12 cellular contexts compared by ENCODE assay signal in genomic region chr5:54457094-54457531, GRCh38. TPM values are rescaled to one million over a fixed set of nuclear protein-coding genes. Genes with fewer than 3 reads are reported as not detected.
A peak's percentile ranks its signal among the peaks of the same experiment; 100 is the strongest.
DNase-seq lines count a peak whose midpoint lies in the region; FAIRE-seq and TF ChIP-seq lines count a peak whose summit lies in the region.
"Had no signal": no experiment of that assay in that cellular context is flagged by ENCODE, and none has a peak within 500 bp of the region (broad histone marks: within the 10 kb centered on the region; RNA-seq: fewer than 3 reads in every experiment).

No MANE protein-coding gene starts in this region.

- H3K4me1 ChIP-seq in vagina = peaks cover 15% of the 10 kb centered on the region

- H3K9me3 ChIP-seq in vagina = no peaks in the 10 kb centered on the region

- H3K4me3 ChIP-seq in bronchial epithelial cell (ENCODE audit: low read depth, low read length) = no peak overlapping the region
- H3K4me3 ChIP-seq in kidney epithelial cell (ENCODE audit: low read depth, low read length) = no peak overlapping the region
- no peak overlapping the region for H3K4me3 ChIP-seq in vagina
- H3K4me3 ChIP-seq: skin epidermis had no signal

- intact Hi-C loops in vagina (cut with DNase I) = no loop called here

- TF ChIP-seq CTCF in bronchial epithelial cell (IDR thresholded peaks at IDR 0.05; ENCODE audit: insufficient read depth, low read length, severe bottlenecking) (no peak), kidney epithelial cell (IDR thresholded peaks at IDR 0.05; ENCODE audit: insufficient read depth, low read length, poor library complexity, severe bottlenecking) (no peak), vagina (IDR thresholded peaks at IDR 0.05) (no peak)

- H3K27ac ChIP-seq in vagina = no peak overlapping the region

- no peak for TF ChIP-seq POLR2A in vagina (IDR thresholded peaks at IDR 0.05)

- DNase-seq in HuH-7 (ENCODE audit: low spot score) (peak; percentile 30), bronchial epithelial cell (ENCODE audit: low read depth) (peak; percentile 51), kidney epithelial cell (ENCODE audit: low read depth) (peak; percentile 23), stromal cell of bone marrow (ENCODE audit: low read depth) (peak; percentile 17), NCI-H146 treated with DMSO at 0.1 percent for 48 hours (lab: John Stamatoyannopoulos, UW; ENCODE audit: unreplicated experiment) (no peak), vagina (ENCODE audit: extremely low spot score in 2 of 2) (no peak), NCI-H2107 (lab: John Stamatoyannopoulos, UW) (no peak)
- no peak for DNase-seq in activated CD4-positive, CD25-positive, alpha-beta regulatory T cell treated with anti-CD3 and anti-CD28 coated beads, Interleukin-2, amount 50 U/mL, for 72 hours
- DNase-seq: activated CD4-positive, alpha-beta memory T cell treated with anti-CD3 and anti-CD28 coated beads, Interleukin-2, amount 10 ng/mL, durations not matched to agents 7 days and 5 days; NCI-H446 treated with DMSO at 0.1 percent for 48 hours had no signal

- no peak for FAIRE-seq in bronchial epithelial cell (lab: Jason Lieb, UNC)
- FAIRE-seq: GM18507 had no signal

- H3K36me3 ChIP-seq in bronchial epithelial cell (ENCODE audit: control insufficient read depth, insufficient read depth, low read length) (no peaks in the 10 kb centered on the region), kidney epithelial cell (ENCODE audit: control insufficient read depth, insufficient read depth, low read length) (no peaks in the 10 kb centered on the region), vagina (no peaks in the 10 kb centered on the region)

- no peaks in the 10 kb centered on the region for H3K27me3 ChIP-seq in bronchial epithelial cell (ENCODE audit: control insufficient read depth, insufficient read depth, low read length)
- no peaks in the 10 kb centered on the region for H3K27me3 ChIP-seq in kidney epithelial cell (ENCODE audit: control insufficient read depth, insufficient read depth, low read length)
- H3K27me3 ChIP-seq in vagina = no peaks in the 10 kb centered on the region

RNA-seq across cellular contexts. Expression of gene HSPB3, which starts 1.6 kb away (rescaled TPM):
- total RNA-seq in bronchial epithelial cell (not detected in 2 replicates), kidney epithelial cell (0.50 TPM in 1 of 2 replicates, not detected in the other), vagina (not detected)
- total RNA-seq: activated CD4-positive, alpha-beta memory T cell treated with anti-CD3 and anti-CD28 coated beads, Interleukin-2, amount 10 ng/mL, durations not matched to agents 7 days and 5 days had no signal

Comparison
In these comparisons a context has a peak if more than half of its experiments do, and no peak if none do; other contexts are left out.
1. DNase-seq: peak in HuH-7 (single experiment), bronchial epithelial cell (single experiment), kidney epithelial cell (single experiment) and stromal cell of bone marrow (single experiment); none in activated CD4-positive, CD25-positive, alpha-beta regulatory T cell treated with anti-CD3 and anti-CD28 coated beads, Interleukin-2, amount 50 U/mL, for 72 hours (single experiment), NCI-H146 treated with DMSO at 0.1 percent for 48 hours (single experiment), vagina (0 of 2) and NCI-H2107 (single experiment).